Comparison of ENCODE assay signal across 1 cellular context in genomic region chr3:32457971-32458471, GRCh38.
TF ChIP-seq lines count a peak whose summit lies in the region.

No MANE protein-coding gene starts in this region.

TF ChIP-seq in WTC11, 78 proteins besides CTCF, POLR2A, EP300 and RAD21 (continued from another document):
- TF ChIP-seq SOX15 (CRISPR knock-in tag; IDR thresholded peaks at IDR 0.05) (no peak), MLX (CRISPR knock-in tag; IDR thresholded peaks at IDR 0.05) (no peak), JAZF1 (CRISPR knock-in tag; IDR thresholded peaks at IDR 0.05) (no peak), ATF6 (CRISPR knock-in tag; IDR thresholded peaks at IDR 0.05) (no peak), ERG (CRISPR knock-in tag; IDR thresholded peaks at IDR 0.05) (no peak), ZNF317 (CRISPR knock-in tag; IDR thresholded peaks at IDR 0.05; ENCODE audit: borderline replicate concordance, low read depth) (no peak), ZBTB21 (CRISPR knock-in tag; IDR thresholded peaks at IDR 0.05; ENCODE audit: borderline replicate concordance) (no peak)
